ENCODE assay signal across 27 cellular contexts in genomic region chr5:39448504-39449128, GRCh38. TPM values are rescaled to one million over a fixed set of nuclear protein-coding genes. Genes with fewer than 3 reads are reported as not detected.
DNase-seq lines count a peak whose midpoint lies in the region; ATAC-seq, FAIRE-seq and TF ChIP-seq lines count a peak whose summit lies in the region.
"Had no signal": no experiment of that assay in that cellular context is flagged by ENCODE, and none has a peak within 500 bp of the region (broad histone marks: within the 10 kb centered on the region; RNA-seq: fewer than 3 reads in every experiment).

No MANE protein-coding gene starts in this region.

- H3K27me3 Mint-ChIP-seq in WTC11 (ENCODE audit: low read depth): no peaks in the 10 kb centered on the region
- H3K27me3 Mint-ChIP-seq in activated CD8-positive, alpha-beta memory T cell treated with anti-CD3 and anti-CD28 coated beads, Interleukin-2, amount 10 ng/mL, durations not matched to agents 7 days and 5 days: peaks cover 12% of the 10 kb centered on the region
- H3K27me3 Mint-ChIP-seq: CD4-positive, alpha-beta T cell had no signal

- intact Hi-C loops in Right ventricle myocardium inferior (cut with DNase I) (no loop called here), cardiac septum (cut with DNase I) (no loop called here), HepG2 (cut with micrococcal nuclease; ENCODE audit: unreplicated experiment) (no loop called here)

- H3K4me1 ChIP-seq in HepG2 (ENCODE audit: insufficient read depth, low read length) (peaks cover 25% of the 10 kb centered on the region), small intestine (ENCODE audit: control insufficient read depth in 2 of 2, insufficient read depth in 1 of 2, low read depth in 1 of 2, low read length in 1 of 2) (no peaks in the 10 kb centered on the region)
- H3K4me1 ChIP-seq: left ventricle myocardium inferior, vagina had no signal

- H3K9ac ChIP-seq in HepG2 (ENCODE audit: insufficient read depth, low read depth, low read length): no peak overlapping the region

- DNase-seq in Right ventricle myocardium inferior (ENCODE audit: missing footprints): peak; percentile 56
- no peak for DNase-seq in cardiac septum (ENCODE audit: low spot score)
- DNase-seq in WTC11 (ENCODE audit: low spot score): no peak
- DNase-seq in HepG2 (ENCODE audit: low spot score): no peak
- DNase-seq in small intestine: peak; percentile 45
- DNase-seq in GM10266 (ENCODE audit: extremely low spot score): no peak
- DNase-seq in activated CD4-positive, alpha-beta T cell treated with anti-CD3 and anti-CD28 coated beads for 1 hour: no peak
- no peak for DNase-seq in activated CD8-positive, alpha-beta memory T cell treated with anti-CD3 and anti-CD28 coated beads, Interleukin-2, amount 10 ng/mL, durations not matched to agents 7 days and 5 days
- DNase-seq: activated CD4-positive, alpha-beta T cell treated with anti-CD3 and anti-CD28 coated beads, Interleukin-2, amount 10 ng/mL, durations not matched to agents 7 days and 5 days; activated T-cell treated with anti-CD3 and anti-CD28 coated beads, Interleukin-2, amount 50 U/mL, for 1 hour; caudate nucleus; CD4-positive, alpha-beta T cell; cortex of kidney; DMS 273 treated with DMSO at 0.1 percent for 48 hours; effector memory CD4-positive, alpha-beta T cell; left ventricle myocardium inferior; naive B cell; NCI-H2107; NCI-H345; NCI-H69; stimulated activated naive CD4-positive, alpha-beta T cell; T-cell had no signal

- TF ChIP-seq CTCF in WTC11 (IDR thresholded peaks at IDR 0.05): no peak
- TF ChIP-seq CTCF in HepG2 (CRISPR knock-in tag; IDR thresholded peaks at IDR 0.05): no peak
- no peak for TF ChIP-seq CTCF in GM10266 (IDR thresholded peaks at IDR 0.05; ENCODE audit: control insufficient read depth, insufficient read depth, low read depth, missing control alignments)

- TF ChIP-seq POLR2A in HepG2 (IDR thresholded peaks at IDR 0.05; ENCODE audit: insufficient read depth in 1 of 2, low read depth in 2 of 2, low read length in 2 of 2): no peak

- peak overlapping the region; percentile 45; the same call in 1 of the 2 replicates for H3K4me2 ChIP-seq in HepG2 (ENCODE audit: low read depth, low read length)

- no peak overlapping the region for H2AFZ ChIP-seq in HepG2 (ENCODE audit: low read length)

- H3K27ac Mint-ChIP-seq in WTC11: no peak overlapping the region
- no peak overlapping the region for H3K27ac Mint-ChIP-seq in activated CD8-positive, alpha-beta memory T cell treated with anti-CD3 and anti-CD28 coated beads, Interleukin-2, amount 10 ng/mL, durations not matched to agents 7 days and 5 days
- H3K27ac Mint-ChIP-seq: activated CD4-positive, alpha-beta T cell treated with anti-CD3 and anti-CD28 coated beads, Interleukin-2, amount 10 ng/mL, durations not matched to agents 7 days and 5 days; CD4-positive, alpha-beta T cell; naive B cell; T-cell had no signal

- H3K36me3 Mint-ChIP-seq in WTC11: no peaks in the 10 kb centered on the region
- H3K36me3 Mint-ChIP-seq in activated CD8-positive, alpha-beta memory T cell treated with anti-CD3 and anti-CD28 coated beads, Interleukin-2, amount 10 ng/mL, durations not matched to agents 7 days and 5 days: no peaks in the 10 kb centered on the region
- H3K36me3 Mint-ChIP-seq: naive B cell, T-cell had no signal

- H3K9me3 ChIP-seq in HepG2 (ENCODE audit: low read length): no peaks in the 10 kb centered on the region
- H3K9me3 ChIP-seq in small intestine (ENCODE audit: control insufficient read depth, low read depth): no peaks in the 10 kb centered on the region
- H3K9me3 ChIP-seq: left ventricle myocardium inferior, SJSA1, vagina had no signal

- no peaks in the 10 kb centered on the region for H3K79me2 ChIP-seq in HepG2 (ENCODE audit: insufficient read depth, low read length)

- H3K36me3 ChIP-seq in HepG2 (replicated peaks in 1 of 2; ENCODE audit: control insufficient read depth in 1 of 2, insufficient read depth in 2 of 2, low read length in 2 of 2) (no peaks in the 10 kb centered on the region), small intestine (ENCODE audit: control insufficient read depth in 2 of 2, insufficient read depth in 2 of 2, low read length in 2 of 2) (no peaks in the 10 kb centered on the region)
- H3K36me3 ChIP-seq: left ventricle myocardium inferior, SJSA1, vagina had no signal

- POLR2A ChIA-PET in WTC11 (lab: Charles Lee) (no interaction called here), HepG2 (lab: Yijun Ruan, JAX) (no interaction called here)

- peaks cover 10% of the 10 kb centered on the region for H3K4me1 Mint-ChIP-seq in WTC11
- H3K4me1 Mint-ChIP-seq in activated CD8-positive, alpha-beta memory T cell treated with anti-CD3 and anti-CD28 coated beads, Interleukin-2, amount 10 ng/mL, durations not matched to agents 7 days and 5 days: no peaks in the 10 kb centered on the region
- H3K4me1 Mint-ChIP-seq: activated CD4-positive, alpha-beta T cell treated with anti-CD3 and anti-CD28 coated beads, Interleukin-2, amount 10 ng/mL, durations not matched to agents 7 days and 5 days; naive B cell; T-cell had no signal

- H3K27ac ChIP-seq in HepG2 (ENCODE audit: extremely low read length, insufficient read depth, low read length) (no peak overlapping the region), small intestine (ENCODE audit: low read depth in 1 of 2, low read length in 1 of 2) (no peak overlapping the region)
- H3K27ac ChIP-seq: left ventricle myocardium inferior, SJSA1, skin epidermis, vagina had no signal

- no peak for TF ChIP-seq RAD21 in HepG2 (CRISPR knock-in tag; IDR thresholded peaks at IDR 0.05)

- H4K20me1 ChIP-seq in HepG2 (ENCODE audit: insufficient read depth, low read length): no peaks in the 10 kb centered on the region

- FAIRE-seq in HepG2 (lab: Jason Lieb, UNC) (no peak), small intestine (lab: Jason Lieb, UNC) (no peak)
- FAIRE-seq: GM12878 had no signal

- 56% methylated on average over 11 of the region's 13 CpGs for WGBS in HepG2 (ENCODE audit: low lambda C conversion rate)
- WGBS in small intestine, 3 donors: 73 to 84% (median 74%) methylated on average over 13 of the region's 13 CpGs

- TF ChIP-seq EP300 in HepG2 (IDR thresholded peaks at IDR 0.05; ENCODE audit: low read depth in 2 of 2, low read length in 2 of 2): no peak
- no peak for TF ChIP-seq EP300 in HepG2 (CRISPR knock-in tag; IDR thresholded peaks at IDR 0.05; ENCODE audit: borderline replicate concordance)

- no peak for ATAC-seq in Right ventricle myocardium inferior
- peak; percentile 75 for ATAC-seq in WTC11
- ATAC-seq in HepG2: no peak
- no peak for ATAC-seq in activated CD8-positive, alpha-beta memory T cell treated with anti-CD3 and anti-CD28 coated beads, Interleukin-2, amount 10 ng/mL, durations not matched to agents 7 days and 5 days
- ATAC-seq: GM12878, T-cell had no signal

- CTCF ChIA-PET in WTC11 (lab: Charles Lee) (interaction anchor here (0.6 kb wide), 1 partner anchor 455 kb away, joined by 5 read pairs; no protein-coding TSS in a partner anchor), HepG2 (lab: Yijun Ruan, JAX; ENCODE audit: low intra/inter-chr PET ratio, low total read pairs) (no interaction called here)
- CTCF ChIA-PET in activated CD8-positive, alpha-beta memory T cell treated with anti-CD3 and anti-CD28 coated beads, Interleukin-2, amount 10 ng/mL, durations not matched to agents 7 days and 5 days (lab: Charles Lee): no interaction called here

- H3K4me3 ChIP-seq in HepG2 (replicated peaks in 1 of 3; ENCODE audit: insufficient read depth in 1 of 3, low read depth in 2 of 3, low read length in 3 of 3): no peak overlapping the region
- no peak overlapping the region for H3K4me3 ChIP-seq in small intestine (ENCODE audit: low read depth in 1 of 2, low read length in 2 of 2)
- H3K4me3 ChIP-seq: GM12878, left ventricle myocardium inferior, SJSA1, skin epidermis, vagina had no signal

- in situ Hi-C loops in HepG2 (cut with HindIII; ENCODE audit: extremely low pct_ligation_motif_present, low pct_unique_long_range_greater_than_20kb): no loop called here

- H3K4me3 Mint-ChIP-seq in WTC11: no peak overlapping the region
- no peak overlapping the region for H3K4me3 Mint-ChIP-seq in activated CD8-positive, alpha-beta memory T cell treated with anti-CD3 and anti-CD28 coated beads, Interleukin-2, amount 10 ng/mL, durations not matched to agents 7 days and 5 days
- H3K4me3 Mint-ChIP-seq: activated CD4-positive, alpha-beta T cell treated with anti-CD3 and anti-CD28 coated beads, Interleukin-2, amount 10 ng/mL, durations not matched to agents 7 days and 5 days; CD4-positive, alpha-beta T cell; naive B cell; T-cell had no signal

- H3K27me3 ChIP-seq in HepG2 (ENCODE audit: control insufficient read depth in 1 of 2, insufficient read depth in 2 of 2, low read length in 2 of 2) (peaks cover 1 to 5% of the 10 kb centered on the region in 2 experiments; a peak in 2 of 5 replicates), small intestine (ENCODE audit: control insufficient read depth in 2 of 2, insufficient read depth in 2 of 2, low read length in 2 of 2) (no peaks in the 10 kb centered on the region)
- H3K27me3 ChIP-seq: SJSA1, vagina had no signal

- no peaks in the 10 kb centered on the region for H3K9me3 Mint-ChIP-seq in WTC11
- H3K9me3 Mint-ChIP-seq in activated CD8-positive, alpha-beta memory T cell treated with anti-CD3 and anti-CD28 coated beads, Interleukin-2, amount 10 ng/mL, durations not matched to agents 7 days and 5 days (ENCODE audit: low read depth): no peaks in the 10 kb centered on the region
- H3K9me3 Mint-ChIP-seq: activated CD4-positive, alpha-beta T cell treated with anti-CD3 and anti-CD28 coated beads, Interleukin-2, amount 10 ng/mL, durations not matched to agents 7 days and 5 days; CD4-positive, alpha-beta T cell; naive B cell; T-cell had no signal

- no TSS peak for BruUV-seq in HepG2 (replicated peaks; lab: Mats Ljungman, UMichigan)

RNA-seq across cellular contexts. Expression of gene DAB2, which starts 23.8 kb away (rescaled TPM):
- total RNA-seq in Right ventricle myocardium inferior (41.9 TPM), cardiac septum (28.7 TPM), WTC11 (2021) (3.8 to 7.2 TPM (median 3.9 TPM) in 3 replicates), HepG2 (2016; rRNA removed; fragmentation: Illumina TruSeq; extraction: Trizol) (5.2 and 6.5 TPM in 2 replicates)
- 1.9 and 2.6 TPM in 2 replicates for total RNA-seq in HepG2 (2016; cell fraction: cytosol; rRNA removed; fragmentation: Illumina TruSeq; extraction: Trizol; ENCODE audit: low read depth)
- 6.0 and 6.8 TPM in 2 replicates for total RNA-seq in HepG2 (2016; cell fraction: insoluble cytoplasmic fraction; rRNA removed; fragmentation: Illumina TruSeq; extraction: Trizol)
- total RNA-seq in HepG2 (2016; cell fraction: membrane; rRNA removed; fragmentation: Illumina TruSeq; extraction: Trizol): 4.8 and 6.3 TPM in 2 replicates
- total RNA-seq in HepG2 (2016; cell fraction: nucleus; rRNA removed; fragmentation: Illumina TruSeq; extraction: Trizol): 23.7 and 24.7 TPM in 2 replicates
- polyA plus RNA-seq in HepG2 (2011; rRNA removed) (4.9 and 6.4 TPM in 2 replicates), small intestine (10 to 100 TPM in 1 of 3 donors, 1 to 10 TPM in 2; 1.1 to 11.6 (median 8.1) TPM)
- 2.8 and 3.9 TPM in 2 replicates for polyA plus RNA-seq in HepG2 (2011; cell fraction: cytosol; rRNA removed)
- 7.3 and 10.1 TPM in 2 replicates for polyA plus RNA-seq in HepG2 (2011; cell fraction: nucleus; rRNA removed)
- polyA plus RNA-seq in HepG2 (2012): 4.1 and 13.8 TPM in 2 replicates
- polyA plus RNA-seq in HepG2 (2016; cell fraction: cytosol; fragmentation: Illumina TruSeq; extraction: Trizol; ENCODE audit: low read depth): 1.3 and 1.7 TPM in 2 replicates
- 8.7 and 9.1 TPM in 2 replicates for polyA plus RNA-seq in HepG2 (2016; cell fraction: insoluble cytoplasmic fraction; fragmentation: Illumina TruSeq; extraction: Trizol; ENCODE audit: low read depth)
- 2.3 and 2.4 TPM in 2 replicates for polyA plus RNA-seq in HepG2 (2016; cell fraction: membrane; fragmentation: Illumina TruSeq; extraction: Trizol; ENCODE audit: low read depth)
- polyA plus RNA-seq in HepG2 (2016; cell fraction: nucleus; fragmentation: Illumina TruSeq; extraction: Trizol; ENCODE audit: insufficient read depth, low read depth): 11.2 and 14.2 TPM in 2 replicates
- polyA minus RNA-seq in HepG2 (2011; rRNA and poly(A)+ RNA removed; ENCODE audit: low replicate concordance): 6.2 and 131 TPM in 2 replicates
- 3.1 and 4.2 TPM in 2 replicates for polyA minus RNA-seq in HepG2 (2011; cell fraction: cytosol; rRNA and poly(A)+ RNA removed)
- 43.3 and 47.1 TPM in 2 replicates for polyA minus RNA-seq in HepG2 (2011; cell fraction: nucleus; rRNA and poly(A)+ RNA removed)
- not detected for total RNA-seq in activated CD8-positive, alpha-beta memory T cell treated with anti-CD3 and anti-CD28 coated beads, Interleukin-2, amount 10 ng/mL, durations not matched to agents 7 days and 5 days
- total RNA-seq: activated CD4-positive, alpha-beta T cell treated with anti-CD3 and anti-CD28 coated beads, Interleukin-2, amount 10 ng/mL, durations not matched to agents 7 days and 5 days; activated CD8-positive, alpha-beta memory T cell treated with anti-CD3 and anti-CD28 coated beads for 36 hours had no signal

Comparison
In these comparisons a context has a peak if more than half of its experiments do, and no peak if none do; other contexts are left out.
1. DNase-seq: peak in Right ventricle myocardium inferior (single experiment) and small intestine (single experiment); none in cardiac septum (single experiment), WTC11 (single experiment), HepG2 (single experiment), GM10266 (single experiment), activated CD4-positive, alpha-beta T cell treated with anti-CD3 and anti-CD28 coated beads for 1 hour (single experiment) and activated CD8-positive, alpha-beta memory T cell treated with anti-CD3 and anti-CD28 coated beads, Interleukin-2, amount 10 ng/mL, durations not matched to agents 7 days and 5 days (single experiment).